In genomic region chr17:37693328-37693727, GRCh38 we compare ENCODE assay signal across 24 cellular contexts. TPM values are rescaled to one million over a fixed set of nuclear protein-coding genes. Genes with fewer than 3 reads are reported as not detected.
DNase-seq lines count a peak whose midpoint lies in the region; TF ChIP-seq lines count a peak whose summit lies in the region.
"Had no signal": no experiment of that assay in that cellular context is flagged by ENCODE, and none has a peak within 500 bp of the region (broad histone marks: within the 10 kb centered on the region; RNA-seq: fewer than 3 reads in every experiment).

No MANE protein-coding gene starts in this region.

- H3K27me3 Mint-ChIP-seq in activated CD4-positive, alpha-beta memory T cell treated with anti-CD3 and anti-CD28 coated beads for 36 hours, result peaks cover 15% of the 10 kb centered on the region

- no peak overlapping the region for H2AFZ ChIP-seq in OCI-LY7 (ENCODE audit: low read length)
- H2AFZ ChIP-seq in osteoblast (ENCODE audit: low read length), result no peak overlapping the region
- H2AFZ ChIP-seq: GM23338 had no signal

- H3K4me3 ChIP-seq in GM12865 (ENCODE audit: low read depth, low read length), result no peak overlapping the region
- no peak overlapping the region for H3K4me3 ChIP-seq in OCI-LY7 (ENCODE audit: low read depth, low read length, poor library complexity, severe bottlenecking)
- no peak overlapping the region for H3K4me3 ChIP-seq in osteoblast (ENCODE audit: insufficient read depth, low read length)
- no peak overlapping the region for H3K4me3 ChIP-seq in effector memory CD4-positive, alpha-beta T cell (ENCODE audit: insufficient read depth, low read depth, low read length, poor library complexity, severe bottlenecking)
- H3K4me3 ChIP-seq: GM23338, MG63, SK-N-MC had no signal

- H3K4me1 Mint-ChIP-seq in activated CD4-positive, alpha-beta memory T cell treated with anti-CD3 and anti-CD28 coated beads for 36 hours (ENCODE audit: low read depth), result peaks cover 8% of the 10 kb centered on the region
- H3K4me1 Mint-ChIP-seq: CD8-positive, alpha-beta memory T cell had no signal

- no peaks in the 10 kb centered on the region for H3K9me2 ChIP-seq in OCI-LY7 (ENCODE audit: insufficient read depth, low read length)

- DNase-seq in GM12865 (ENCODE audit: low read depth) (peak; percentile 66), OCI-LY7 (ENCODE audit: low spot score) (peak; percentile 19), osteoblast (ENCODE audit: insufficient read length, low spot score, missing footprints) (peak; percentile 36), DMS153 treated with DMSO at 0.1 percent for 48 hours (lab: John Stamatoyannopoulos, UW; ENCODE audit: unreplicated experiment) (no peak)
- DNase-seq in effector memory CD4-positive, alpha-beta T cell, result no peak
- no peak for DNase-seq in activated CD4-positive, alpha-beta memory T cell treated with anti-CD3 and anti-CD28 coated beads for 36 hours
- no peak for DNase-seq in stimulated activated CD4-positive, alpha-beta T cell treated with anti-CD3 and anti-CD28 coated beads, Interleukin-1b, Interleukin-23, amount 100 ng/mL, for 48 hours
- DNase-seq: Calu3; CD8-positive, alpha-beta memory T cell; DND-41; H9; KBM-7; MG63; NCI-H1417; NCI-H1694; NCI-H2029 treated with DMSO at 0.1 percent for 48 hours; NCI-H2227 treated with DMSO at 0.1 percent for 48 hours; NCI-H526 treated with DMSO at 0.1 percent for 48 hours; SIG-M5 had no signal

- H3K27me3 ChIP-seq in osteoblast (ENCODE audit: insufficient read depth, low read length), result peaks cover 19% of the 10 kb centered on the region
- H3K27me3 ChIP-seq in effector memory CD4-positive, alpha-beta T cell (replicated peaks; ENCODE audit: control insufficient read depth, insufficient read depth, low read length, poor library complexity, severe bottlenecking), result no peaks in the 10 kb centered on the region
- H3K27me3 ChIP-seq: MG63 had no signal

- no peaks in the 10 kb centered on the region for H3K9me3 ChIP-seq in OCI-LY7 (ENCODE audit: low read length)
- H3K9me3 ChIP-seq in osteoblast (ENCODE audit: low read depth, low read length), result no peaks in the 10 kb centered on the region
- no peaks in the 10 kb centered on the region for H3K9me3 ChIP-seq in effector memory CD4-positive, alpha-beta T cell (ENCODE audit: control insufficient read depth, low read length)
- H3K9me3 ChIP-seq: MG63 had no signal

- POLR2A ChIA-PET in OCI-LY7 (lab: Charles Lee), result no interaction called here
- POLR2A ChIA-PET in activated CD4-positive, alpha-beta memory T cell treated with anti-CD3 and anti-CD28 coated beads for 36 hours (lab: Charles Lee), result no interaction called here

- no peak overlapping the region for H3K27ac ChIP-seq in OCI-LY7 (ENCODE audit: low read depth, low read length, poor library complexity, severe bottlenecking)
- no peak overlapping the region for H3K27ac ChIP-seq in osteoblast (ENCODE audit: low read depth, low read length)
- H3K27ac ChIP-seq in effector memory CD4-positive, alpha-beta T cell (ENCODE audit: insufficient read depth, low read length, poor library complexity, severe bottlenecking), result no peak overlapping the region
- H3K27ac ChIP-seq: SK-N-MC had no signal

- TF ChIP-seq CTCF in GM12865 (IDR thresholded peaks at IDR 0.05; ENCODE audit: insufficient read depth, low read depth, low read length, missing control alignments), result no peak
- no peak for TF ChIP-seq CTCF in OCI-LY7 (conservative IDR thresholded peaks at IDR 0.05; ENCODE audit: low read length)
- no peak for TF ChIP-seq CTCF in osteoblast (IDR thresholded peaks at IDR 0.05; ENCODE audit: extremely low read depth, low read depth, low read length)

- H3K4me2 ChIP-seq in OCI-LY7 (ENCODE audit: low read length), result no peak overlapping the region
- no peak overlapping the region for H3K4me2 ChIP-seq in osteoblast (ENCODE audit: insufficient read depth, low read length)
- H3K4me2 ChIP-seq: GM23338 had no signal

- peaks cover 4% of the 10 kb centered on the region for H3K9me3 Mint-ChIP-seq in activated CD4-positive, alpha-beta memory T cell treated with anti-CD3 and anti-CD28 coated beads for 36 hours
- H3K9me3 Mint-ChIP-seq: CD14-positive monocyte had no signal

- H3K4me1 ChIP-seq in OCI-LY7 (ENCODE audit: insufficient read depth, low read length, poor library complexity, severe bottlenecking) (no peaks in the 10 kb centered on the region), osteoblast (ENCODE audit: insufficient read depth, low read length) (no peaks in the 10 kb centered on the region)
- H3K4me1 ChIP-seq in effector memory CD4-positive, alpha-beta T cell (ENCODE audit: control insufficient read depth, insufficient read depth, low read length, poor library complexity, severe bottlenecking), result no peaks in the 10 kb centered on the region

- BruUV-seq in OCI-LY7 (replicated peaks; lab: Mats Ljungman, UMichigan), result no TSS peak

- intact Hi-C loops in OCI-LY7 (cut with micrococcal nuclease; ENCODE audit: unreplicated experiment), result no loop called here
- intact Hi-C loops in activated CD4-positive, alpha-beta memory T cell treated with anti-CD3 and anti-CD28 coated beads for 36 hours (cut with micrococcal nuclease), result no loop called here

- H3K79me2 ChIP-seq in OCI-LY7 (ENCODE audit: insufficient read depth, low read depth, low read length) (no peaks in the 10 kb centered on the region), osteoblast (ENCODE audit: insufficient read depth, low read length) (no peaks in the 10 kb centered on the region)

- H3K36me3 Mint-ChIP-seq in activated CD4-positive, alpha-beta memory T cell treated with anti-CD3 and anti-CD28 coated beads for 36 hours, result no peaks in the 10 kb centered on the region
- H3K36me3 Mint-ChIP-seq: CD14-positive monocyte had no signal

- CTCF ChIA-PET in OCI-LY7 (lab: Charles Lee; ENCODE audit: unreplicated experiment), result no interaction called here
- CTCF ChIA-PET in activated CD4-positive, alpha-beta memory T cell treated with anti-CD3 and anti-CD28 coated beads for 36 hours (lab: Charles Lee), result interaction anchor here (1.0 to 1.2 kb wide), 2 partner anchors 9 to 11 kb away, joined by 3 read pairs; no protein-coding TSS in a partner anchor

- H3K36me3 ChIP-seq in OCI-LY7 (ENCODE audit: insufficient read depth, low read length), result no peaks in the 10 kb centered on the region
- H3K36me3 ChIP-seq in osteoblast (ENCODE audit: insufficient read depth, low read length), result no peaks in the 10 kb centered on the region
- no peaks in the 10 kb centered on the region for H3K36me3 ChIP-seq in effector memory CD4-positive, alpha-beta T cell (ENCODE audit: control insufficient read depth, insufficient read depth, low read length)
- H3K36me3 ChIP-seq: MG63 had no signal

- no peak overlapping the region for H3K27ac Mint-ChIP-seq in activated CD4-positive, alpha-beta memory T cell treated with anti-CD3 and anti-CD28 coated beads for 36 hours
- H3K27ac Mint-ChIP-seq: CD14-positive monocyte; CD8-positive, alpha-beta memory T cell; GM23338; H9 had no signal

- no peak overlapping the region for H3K4me3 Mint-ChIP-seq in activated CD4-positive, alpha-beta memory T cell treated with anti-CD3 and anti-CD28 coated beads for 36 hours
- H3K4me3 Mint-ChIP-seq: CD14-positive monocyte; CD8-positive, alpha-beta memory T cell; GM23338; H9 had no signal

- H4K20me1 ChIP-seq in OCI-LY7 (ENCODE audit: insufficient read depth, low read length) (no peaks in the 10 kb centered on the region), osteoblast (ENCODE audit: insufficient read depth, low read length) (no peaks in the 10 kb centered on the region)

RNA-seq across cellular contexts. Expression of gene DDX52, which starts 50.1 kb away (rescaled TPM):
- 14.2 and 18.1 TPM in 2 replicates for total RNA-seq in OCI-LY7 (2014; rRNA removed; shearing (Covaris generic))
- 30.6 and 35.2 TPM in 2 replicates for total RNA-seq in OCI-LY7 (2022)
- total RNA-seq in osteoblast, result 29.2 and 29.3 TPM in 2 replicates
- total RNA-seq in activated CD4-positive, alpha-beta memory T cell treated with anti-CD3 and anti-CD28 coated beads for 36 hours, result 10 to 100 TPM; 24.9 to 26.2 TPM

RNA-seq across cellular contexts. Expression of gene HNF1B, which starts 51.5 kb away (rescaled TPM):
- total RNA-seq in OCI-LY7 (2014; rRNA removed; shearing (Covaris generic)), result not detected in 2 replicates
- total RNA-seq in OCI-LY7 (2022), result not detected in 2 replicates
- total RNA-seq in osteoblast, result not detected in 2 replicates
- total RNA-seq in activated CD4-positive, alpha-beta memory T cell treated with anti-CD3 and anti-CD28 coated beads for 36 hours, result not detected
- total RNA-seq: A673, H9, NCI-H460 had no signal

Comparison
In these comparisons a context has a peak if more than half of its experiments do, and no peak if none do; other contexts are left out.
1. DNase-seq: peak in GM12865 (single experiment), OCI-LY7 (single experiment) and osteoblast (single experiment); none in effector memory CD4-positive, alpha-beta T cell (0 of 3), DMS153 treated with DMSO at 0.1 percent for 48 hours (single experiment), activated CD4-positive, alpha-beta memory T cell treated with anti-CD3 and anti-CD28 coated beads for 36 hours (single experiment) and stimulated activated CD4-positive, alpha-beta T cell treated with anti-CD3 and anti-CD28 coated beads, Interleukin-1b, Interleukin-23, amount 100 ng/mL, for 48 hours (single experiment).